ENCODE assay signal across 23 cellular contexts in genomic region chr5:131947445-131947844, GRCh38. TPM values are rescaled to one million over a fixed set of nuclear protein-coding genes. Genes with fewer than 3 reads are reported as not detected.
"Had no signal": no experiment of that assay in that cellular context is flagged by ENCODE, and none has a peak within 500 bp of the region (broad histone marks: within the 10 kb centered on the region; RNA-seq: fewer than 3 reads in every experiment).

No MANE protein-coding gene starts in this region.

- H3K36me3 ChIP-seq: ascending aorta, breast epithelium, esophagus muscularis mucosa, gastroesophageal sphincter, heart right ventricle, sigmoid colon, spleen, thoracic aorta, upper lobe of right lung had no signal

- H3K4me1 ChIP-seq: ascending aorta, breast epithelium, esophagus muscularis mucosa, gastroesophageal sphincter, sigmoid colon, spleen, upper lobe of right lung had no signal

- ATAC-seq: activated CD4-positive, CD25-positive, alpha-beta regulatory T cell treated with anti-CD3 and anti-CD28 coated beads, Interleukin-2, amount 50 U/mL, for 24 hours; activated T-cell treated with anti-CD3 and anti-CD28 coated beads, Interleukin-2, amount 50 U/mL, for 4 hours; gastroesophageal sphincter; heart right ventricle; left ventricle myocardium superior; stimulated activated naive B cell treated with anti-CD40 and anti-IgM and Interleukin-4, amounts not matched to agents 10 μg/mL and 1 μg/mL and 100 μg/mL, for 72 hours; upper lobe of right lung had no signal

- H3K4me3 ChIP-seq: ascending aorta, breast epithelium, esophagus muscularis mucosa, gastroesophageal sphincter, heart right ventricle, sigmoid colon, spleen, thoracic aorta, upper lobe of right lung had no signal

- H3K9me3 ChIP-seq: ascending aorta, esophagus muscularis mucosa, gastroesophageal sphincter, heart right ventricle, sigmoid colon, spleen, thoracic aorta, upper lobe of right lung had no signal

- H3K27me3 ChIP-seq: ascending aorta, breast epithelium, esophagus muscularis mucosa, gastroesophageal sphincter, sigmoid colon, spleen, upper lobe of right lung had no signal

- DNase-seq: activated CD4-positive, alpha-beta T cell treated with anti-CD3 and anti-CD28 coated beads, Interleukin-2, amount 10 ng/mL, durations not matched to agents 7 days and 5 days; activated CD8-positive, alpha-beta memory T cell treated with anti-CD3 and anti-CD28 coated beads, Interleukin-2, amount 50 U/mL, for 4 hours; activated gamma-delta T cell; activated T-cell treated with anti-CD3 and anti-CD28 coated beads, Interleukin-2, amount 50 U/mL, for 4 hours; effector CD4-positive, alpha-beta T cell; heart right ventricle; kidney glomerular epithelial cell; left ventricle myocardium superior; nephron progenitor cell; nucleus accumbens; posterior cingulate gyrus; sigmoid colon; spleen; stimulated activated naive B cell treated with anti-CD40 and anti-IgM and Interleukin-4, amounts not matched to agents 10 μg/mL and 1 μg/mL and 100 μg/mL, for 72 hours; T1000; upper lobe of right lung had no signal

RNA-seq across cellular contexts. Expression of gene MEIKIN, which starts 2.0 kb away (rescaled TPM):
- polyA plus RNA-seq: adipose tissue had no signal
